In genomic region chr4:47485047-47485692, GRCh38 we compare ENCODE assay signal across 8 cellular contexts. TPM values are rescaled to one million over a fixed set of nuclear protein-coding genes. Genes with fewer than 3 reads are reported as not detected.
DNase-seq lines count a peak whose midpoint lies in the region; ATAC-seq and TF ChIP-seq lines count a peak whose summit lies in the region.

Gene ATP10D, plus strand, starts transcription at chr4:47485275. Its CDS starts 27,266 bp downstream, at chr4:47512541.

- H3K9me3 Mint-ChIP-seq in CD4-positive, CD25-positive, alpha-beta regulatory T cell: no peaks in the 10 kb centered on the region
- H3K9me3 Mint-ChIP-seq in activated CD8-positive, alpha-beta T cell treated with anti-CD3 and anti-CD28 coated beads, Interleukin-2, amount 10 ng/mL, durations not matched to agents 7 days and 5 days (ENCODE audit: insufficient read depth): no peaks in the 10 kb centered on the region

- peaks cover 20% of the 10 kb centered on the region for H3K4me1 ChIP-seq in CD4-positive, CD25-positive, alpha-beta regulatory T cell (ENCODE audit: control insufficient read depth, insufficient read depth, low read length, poor library complexity, severe bottlenecking)
- peaks cover 13% of the 10 kb centered on the region for H3K4me1 ChIP-seq in lower lobe of right lung

- H3K27me3 Mint-ChIP-seq in CD4-positive, CD25-positive, alpha-beta regulatory T cell: peaks cover 9% of the 10 kb centered on the region
- H3K27me3 Mint-ChIP-seq in activated CD8-positive, alpha-beta T cell treated with anti-CD3 and anti-CD28 coated beads, Interleukin-2, amount 10 ng/mL, durations not matched to agents 7 days and 5 days (ENCODE audit: low read depth): peaks cover 5% of the 10 kb centered on the region

- peak within 1 kb of the TSS; percentile 83 to 95 (median 91) for H3K27ac Mint-ChIP-seq in CD4-positive, CD25-positive, alpha-beta regulatory T cell
- H3K27ac Mint-ChIP-seq in activated CD8-positive, alpha-beta T cell treated with anti-CD3 and anti-CD28 coated beads, Interleukin-2, amount 10 ng/mL, durations not matched to agents 7 days and 5 days: peak within 1 kb of the TSS; percentile 93

- H3K27ac ChIP-seq in CD4-positive, CD25-positive, alpha-beta regulatory T cell (ENCODE audit: insufficient read depth, low read length, poor library complexity, severe bottlenecking): peak within 1 kb of the TSS; percentile 47
- H3K27ac ChIP-seq in lower lobe of right lung: peak within 1 kb of the TSS; percentile 89

- POLR2A ChIA-PET in activated CD8-positive, alpha-beta T cell treated with anti-CD3 and anti-CD28 coated beads, Interleukin-2, amount 10 ng/mL, durations not matched to agents 7 days and 5 days (lab: Charles Lee): interaction anchor here (0.5 to 1.1 kb wide), 5 partner anchors 9 to 27 kb away, joined by 3 to 6 read pairs (median 4); partner anchors contain the start of gene COMMD8

- H3K4me3 Mint-ChIP-seq in CD4-positive, CD25-positive, alpha-beta regulatory T cell: peak within 1 kb of the TSS; percentile 90 to 95 (median 94)
- H3K4me3 Mint-ChIP-seq in activated CD8-positive, alpha-beta T cell treated with anti-CD3 and anti-CD28 coated beads, Interleukin-2, amount 10 ng/mL, durations not matched to agents 7 days and 5 days: peak within 1 kb of the TSS; percentile 90

- no peaks in the 10 kb centered on the region for H3K9me3 ChIP-seq in CD4-positive, CD25-positive, alpha-beta regulatory T cell (ENCODE audit: control insufficient read depth in 2 of 2, low read length in 2 of 2)
- H3K9me3 ChIP-seq in lower lobe of right lung: no peaks in the 10 kb centered on the region

- H3K27me3 ChIP-seq in CD4-positive, CD25-positive, alpha-beta regulatory T cell (ENCODE audit: control insufficient read depth, insufficient read depth, low read length): no peaks in the 10 kb centered on the region
- H3K27me3 ChIP-seq in lower lobe of right lung (ENCODE audit: low read depth): no peaks in the 10 kb centered on the region

- H3K36me3 Mint-ChIP-seq in CD4-positive, CD25-positive, alpha-beta regulatory T cell: no peaks in the 10 kb centered on the region
- no peaks in the 10 kb centered on the region for H3K36me3 Mint-ChIP-seq in activated CD8-positive, alpha-beta T cell treated with anti-CD3 and anti-CD28 coated beads, Interleukin-2, amount 10 ng/mL, durations not matched to agents 7 days and 5 days (ENCODE audit: low read depth)

- peaks cover 7 to 33% (median 24%) of the 10 kb centered on the region in 4 donors for H3K4me1 Mint-ChIP-seq in CD4-positive, CD25-positive, alpha-beta regulatory T cell
- H3K4me1 Mint-ChIP-seq in activated CD8-positive, alpha-beta T cell treated with anti-CD3 and anti-CD28 coated beads, Interleukin-2, amount 10 ng/mL, durations not matched to agents 7 days and 5 days (ENCODE audit: low read depth): peaks cover 24% of the 10 kb centered on the region

- TF ChIP-seq CTCF in lower lobe of right lung (IDR thresholded peaks at IDR 0.05): peak; percentile 22

- CTCF ChIA-PET in activated CD8-positive, alpha-beta T cell treated with anti-CD3 and anti-CD28 coated beads, Interleukin-2, amount 10 ng/mL, durations not matched to agents 7 days and 5 days (lab: Charles Lee): interaction anchor here (0.8 to 2.6 kb wide), 9 partner anchors 22 to 475 kb away, joined by 3 to 15 read pairs (median 4); partner anchors contain the start of gene COMMD8

- no peaks in the 10 kb centered on the region for H3K36me3 ChIP-seq in CD4-positive, CD25-positive, alpha-beta regulatory T cell (ENCODE audit: control insufficient read depth, insufficient read depth, low read length)
- H3K36me3 ChIP-seq in lower lobe of right lung: no peaks in the 10 kb centered on the region

- peak; percentile 67 to 77 (median 68) for DNase-seq in CD4-positive, CD25-positive, alpha-beta regulatory T cell
- DNase-seq in NCI-H774 (lab: John Stamatoyannopoulos, UW): peak; percentile 93
- peak; percentile 86 for DNase-seq in activated CD8-positive, alpha-beta T cell treated with anti-CD3 and anti-CD28 coated beads, Interleukin-2, amount 10 ng/mL, durations not matched to agents 7 days and 5 days
- peak; percentile 56 for DNase-seq in effector CD4-positive, alpha-beta T cell
- peak; percentile 98 for DNase-seq in lower lobe of right lung
- peak; percentile 22 to 54 (median 28) for DNase-seq in stimulated activated CD4-positive, alpha-beta T cell treated with anti-CD3 and anti-CD28 coated beads, TNF-alpha, amount 100 ng/mL, for 1 hour (ENCODE audit: low read depth in 3 of 3, low spot score in 1 of 3)

- intact Hi-C loops in lower lobe of right lung (cut with DNase I): no loop called here

- H3K4me3 ChIP-seq in CD4-positive, CD25-positive, alpha-beta regulatory T cell (ENCODE audit: low read depth, low read length): peak within 1 kb of the TSS; percentile 95
- peak within 1 kb of the TSS; percentile 67 for H3K4me3 ChIP-seq in lower lobe of right lung

- ATAC-seq in CD4-positive, CD25-positive, alpha-beta regulatory T cell (ENCODE audit: low read depth in 2 of 2): peak; percentile 91 to 93
- ATAC-seq in GM19395 (IDR thresholded peaks at IDR 0.05; ENCODE audit: unreplicated experiment) (peak; percentile 98), HG03558 (IDR thresholded peaks at IDR 0.05; ENCODE audit: extremely low read depth, unreplicated experiment) (peak; percentile 97), lower lobe of right lung (peak; percentile 100)
- peak; percentile 100 for ATAC-seq in activated CD8-positive, alpha-beta T cell treated with anti-CD3 and anti-CD28 coated beads, Interleukin-2, amount 10 ng/mL, durations not matched to agents 7 days and 5 days

RNA-seq across cellular contexts. Expression of gene ATP10D, which starts in this region (rescaled TPM):
- 3.5 TPM for total RNA-seq in CD4-positive, CD25-positive, alpha-beta regulatory T cell
- polyA plus RNA-seq in CD4-positive, CD25-positive, alpha-beta regulatory T cell: 1 to 10 TPM; 1.6 to 3.7 (median 2.5) TPM
- total RNA-seq in activated CD8-positive, alpha-beta T cell treated with anti-CD3 and anti-CD28 coated beads, Interleukin-2, amount 10 ng/mL, durations not matched to agents 7 days and 5 days: 10 to 100 TPM; 10.1 to 11.7 TPM
- total RNA-seq in lower lobe of right lung: 25.2 TPM

Comparison
In these comparisons a context has a peak if more than half of its experiments do, and no peak if none do; other contexts are left out.
1. Peak in every context shown above with its lines: DNase-seq, ATAC-seq, H3K4me3 ChIP-seq and H3K27ac ChIP-seq.
2. DNase-seq: peak in every context shown above with its lines; median percentile 98 in lower lobe of right lung; 93 in NCI-H774; 86 in activated CD8-positive, alpha-beta T cell treated with anti-CD3 and anti-CD28 coated beads, Interleukin-2, amount 10 ng/mL, durations not matched to agents 7 days and 5 days; 68 in CD4-positive, CD25-positive, alpha-beta regulatory T cell; 56 in effector CD4-positive, alpha-beta T cell; 28 in stimulated activated CD4-positive, alpha-beta T cell treated with anti-CD3 and anti-CD28 coated beads, TNF-alpha, amount 100 ng/mL, for 1 hour.